ENCODE assay signal across 11 cellular contexts in the genomic region with DNA sequence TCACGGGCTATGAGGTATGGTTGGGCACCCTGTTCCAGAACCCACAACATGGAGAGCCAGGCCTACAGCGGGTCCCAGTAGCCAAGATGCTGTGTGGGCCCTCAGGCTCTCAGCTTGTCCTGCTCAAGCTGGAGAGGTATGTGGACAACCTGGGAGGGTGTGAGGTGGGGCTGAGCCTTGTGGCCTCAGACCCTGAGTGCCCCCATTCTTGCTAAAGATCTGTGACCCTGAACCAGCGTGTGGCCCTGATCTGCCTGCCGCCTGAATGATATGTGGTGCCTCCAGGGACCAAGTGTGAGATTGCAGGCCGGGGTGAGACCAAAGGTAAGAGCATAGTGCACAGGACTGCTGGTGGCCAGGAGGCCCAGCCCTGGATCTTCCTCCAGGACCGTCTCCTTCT. TPM values are rescaled to one million over a fixed set of nuclear protein-coding genes. Genes with fewer than 3 reads are reported as not detected.
DNase-seq lines count a peak whose midpoint lies in the region; ATAC-seq, FAIRE-seq and TF ChIP-seq lines count a peak whose summit lies in the region.
"Not testable (repeated sequence)": the region's sequence is repeated elsewhere in the genome, so short reads cannot be mapped to it uniquely, and the experiment has no call there.
"Had no signal": no experiment of that assay in that cellular context is flagged by ENCODE, and none has a peak within 500 bp of the region (broad histone marks: within the 10 kb centered on the region; RNA-seq: fewer than 3 reads in every experiment).

No MANE protein-coding gene starts in this region.

- intact Hi-C loops in right cardiac atrium (cut with DNase I), result not testable (repeated sequence)

- not testable (repeated sequence) for H4K20me1 ChIP-seq in DND-41 (ENCODE audit: insufficient read depth, low read length)

- not testable (repeated sequence) for H3K9me3 Mint-ChIP-seq in activated CD4-positive, alpha-beta T cell treated with anti-CD3 and anti-CD28 coated beads, Interleukin-2, amount 10 ng/mL, durations not matched to agents 7 days and 5 days

- not testable (repeated sequence) for H3K36me3 Mint-ChIP-seq in activated CD4-positive, alpha-beta T cell treated with anti-CD3 and anti-CD28 coated beads, Interleukin-2, amount 10 ng/mL, durations not matched to agents 7 days and 5 days (ENCODE audit: low read depth)

- H3K27me3 ChIP-seq in DND-41 (ENCODE audit: insufficient read depth, low read length, poor library complexity); right cardiac atrium (ENCODE audit: control insufficient read depth, insufficient read depth); small intestine (ENCODE audit: control insufficient read depth in 2 of 2, insufficient read depth in 2 of 2, low read length in 2 of 2): not testable (repeated sequence)

- H3K36me3 ChIP-seq in DND-41 (ENCODE audit: insufficient read depth, low read length); small intestine (ENCODE audit: control insufficient read depth in 2 of 2, insufficient read depth in 2 of 2, low read length in 2 of 2): not testable (repeated sequence)

- not testable (repeated sequence) for H3K79me2 ChIP-seq in DND-41 (ENCODE audit: insufficient read depth, low read length)

- POLR2A ChIA-PET in activated CD4-positive, alpha-beta T cell treated with anti-CD3 and anti-CD28 coated beads, Interleukin-2, amount 10 ng/mL, durations not matched to agents 7 days and 5 days (lab: Charles Lee), result not testable (repeated sequence)

- CTCF ChIA-PET in activated CD4-positive, alpha-beta T cell treated with anti-CD3 and anti-CD28 coated beads, Interleukin-2, amount 10 ng/mL, durations not matched to agents 7 days and 5 days (lab: Charles Lee), result not testable (repeated sequence)

- H3K9me3 ChIP-seq in DND-41 (ENCODE audit: insufficient read depth, low read length, severe bottlenecking); right cardiac atrium (ENCODE audit: control insufficient read depth, low read length); small intestine (ENCODE audit: control insufficient read depth, low read depth): not testable (repeated sequence)

- not testable (repeated sequence) for H3K27ac ChIP-seq in DND-41 (ENCODE audit: low read length); coronary artery; right cardiac atrium (ENCODE audit: low read length); small intestine (ENCODE audit: low read depth in 1 of 2, low read length in 1 of 2)

- H3K27me3 Mint-ChIP-seq in activated CD4-positive, alpha-beta T cell treated with anti-CD3 and anti-CD28 coated beads, Interleukin-2, amount 10 ng/mL, durations not matched to agents 7 days and 5 days, result not testable (repeated sequence)

- not testable (repeated sequence) for H3K4me3 ChIP-seq in DND-41 (ENCODE audit: low read depth in 1 of 2, low read length in 2 of 2); coronary artery; right cardiac atrium (ENCODE audit: low read length); small intestine (ENCODE audit: low read depth in 1 of 2, low read length in 2 of 2)

- DNase-seq in DND-41, result peak; percentile 4
- DNase-seq in activated CD4-positive, alpha-beta T cell treated with anti-CD3 and anti-CD28 coated beads, Interleukin-2, amount 10 ng/mL, durations not matched to agents 7 days and 5 days, result peak; percentile 5
- DNase-seq in activated effector memory CD4-positive, alpha-beta T cell treated with anti-CD3 and anti-CD28 coated beads, Interleukin-2, amount 50 U/mL, for 16 hours, result peak; percentile 62
- DNase-seq in coronary artery (ENCODE audit: low spot score), result peak; percentile 66
- peak in 2 of 3 donors; percentile 23 to 38 for DNase-seq in right cardiac atrium
- DNase-seq in mucosa of gallbladder (ENCODE audit: low spot score), result peak; percentile 14
- peak; percentile 56 for DNase-seq in small intestine
- peak; percentile 41 for DNase-seq in ureter (ENCODE audit: low spot score)

- not testable (repeated sequence) for H3K4me3 Mint-ChIP-seq in activated CD4-positive, alpha-beta T cell treated with anti-CD3 and anti-CD28 coated beads, Interleukin-2, amount 10 ng/mL, durations not matched to agents 7 days and 5 days

- ATAC-seq in DND-41 (ENCODE audit: insufficient read depth, low read depth); right cardiac atrium: not testable (repeated sequence)

- H3K4me1 ChIP-seq in DND-41 (ENCODE audit: insufficient read depth, low read length), result peaks cover 11% of the 10 kb centered on the region
- H3K4me1 ChIP-seq in right cardiac atrium (ENCODE audit: control insufficient read depth, insufficient read depth, low read length); small intestine (ENCODE audit: control insufficient read depth in 2 of 2, insufficient read depth in 1 of 2, low read depth in 1 of 2, low read length in 1 of 2): not testable (repeated sequence)

- H3K4me2 ChIP-seq in DND-41 (ENCODE audit: insufficient read depth, low read length), result not testable (repeated sequence)

- H3K4me1 Mint-ChIP-seq in activated CD4-positive, alpha-beta T cell treated with anti-CD3 and anti-CD28 coated beads, Interleukin-2, amount 10 ng/mL, durations not matched to agents 7 days and 5 days, result not testable (repeated sequence)

- FAIRE-seq in small intestine (lab: Jason Lieb, UNC), result not testable (repeated sequence)

- not testable (repeated sequence) for H3K27ac Mint-ChIP-seq in activated CD4-positive, alpha-beta T cell treated with anti-CD3 and anti-CD28 coated beads, Interleukin-2, amount 10 ng/mL, durations not matched to agents 7 days and 5 days

- WGBS in right cardiac atrium, result 84% methylated on average over 5 of the region's 6 CpGs
- WGBS in small intestine, 3 donors, result 54 to 82% (median 65%) methylated on average over 3 to 5 of the region's 6 CpGs

- not testable (repeated sequence) for H2AFZ ChIP-seq in DND-41 (ENCODE audit: low read depth, low read length)

- not testable (repeated sequence) for H3K9ac ChIP-seq in DND-41 (ENCODE audit: low read depth, low read length)

- not testable (repeated sequence) for TF ChIP-seq CTCF in DND-41 (IDR thresholded peaks at IDR 0.05; ENCODE audit: borderline replicate concordance, extremely low read depth, low read length, poor library complexity, severe bottlenecking); coronary artery (IDR thresholded peaks at IDR 0.05)

RNA-seq across cellular contexts. Expression of a gene that starts 17.4 kb away (rescaled TPM):
- total RNA-seq in activated CD4-positive, alpha-beta T cell treated with anti-CD3 and anti-CD28 coated beads, Interleukin-2, amount 10 ng/mL, durations not matched to agents 7 days and 5 days, result 1,000 to 10,000 TPM; 2,316 to 2,477 TPM
- total RNA-seq in right cardiac atrium (1,000 to 10,000 TPM; 3,675 to 8,578 (median 7,073) TPM), mucosa of gallbladder (1,358 TPM), ureter (1,626 TPM)
- polyA plus RNA-seq in right cardiac atrium (not detected), small intestine (not detected)
- total RNA-seq: osteoblast had no signal
- polyA plus RNA-seq: cardiac muscle cell; naive thymus-derived CD4-positive, alpha-beta T cell had no signal

RNA-seq across cellular contexts. Expression of a gene that starts 36.0 kb away (rescaled TPM):
- 1 to 10 TPM; 6.7 to 7.7 TPM for total RNA-seq in activated CD4-positive, alpha-beta T cell treated with anti-CD3 and anti-CD28 coated beads, Interleukin-2, amount 10 ng/mL, durations not matched to agents 7 days and 5 days
- total RNA-seq in right cardiac atrium (10 to 100 TPM in 3 of 4 donors, 1 to 10 TPM in 1; 8.9 to 18.7 (median 15.7) TPM), mucosa of gallbladder (64.2 TPM), ureter (61.9 TPM)
- polyA plus RNA-seq in right cardiac atrium (6.5 TPM), small intestine (10 to 100 TPM; 11.7 to 26.8 (median 12.4) TPM)

Comparison
In these comparisons a context has a peak if more than half of its experiments do, and no peak if none do; other contexts are left out.
1. DNase-seq: peak in every context shown above with its lines; median percentile 66 in coronary artery; 62 in activated effector memory CD4-positive, alpha-beta T cell treated with anti-CD3 and anti-CD28 coated beads, Interleukin-2, amount 50 U/mL, for 16 hours; 56 in small intestine; 41 in ureter; 30 in right cardiac atrium; 14 in mucosa of gallbladder; 5 in activated CD4-positive, alpha-beta T cell treated with anti-CD3 and anti-CD28 coated beads, Interleukin-2, amount 10 ng/mL, durations not matched to agents 7 days and 5 days; 4 in DND-41.